Comparison of ENCODE assay signal across 27 cellular contexts in genomic region chr18:73593207-73593606, GRCh38.
"Had no signal": no experiment of that assay in that cellular context is flagged by ENCODE, and none has a peak within 500 bp of the region (broad histone marks: within the 10 kb centered on the region; RNA-seq: fewer than 3 reads in every experiment).

No MANE protein-coding gene starts in this region.

- H3K9me3 ChIP-seq: suprapubic skin, testis, thoracic aorta, thyroid gland, tibial artery, tibial nerve, transverse colon, upper lobe of left lung, upper lobe of right lung, uterus, vagina had no signal

- H3K36me3 Mint-ChIP-seq: stimulated activated effector memory CD8-positive, alpha-beta T cell treated with anti-CD3 and anti-CD28 coated beads, Interleukin-12 subunit alpha, Interleukin-12 subunit beta, amount 100 ng/mL, for 72 hours; stimulated activated memory B cell treated with anti-CD40 and anti-IgM and Interleukin-4, amounts not matched to agents 10 μg/mL and 1 μg/mL and 100 μg/mL, for 72 hours; type B pancreatic cell had no signal

- H3K4me1 Mint-ChIP-seq: stimulated activated effector memory CD8-positive, alpha-beta T cell treated with anti-CD3 and anti-CD28 coated beads, Interleukin-12 subunit alpha, Interleukin-12 subunit beta, amount 100 ng/mL, for 72 hours; stimulated activated memory B cell treated with anti-CD40 and anti-IgM and Interleukin-4, amounts not matched to agents 10 μg/mL and 1 μg/mL and 100 μg/mL, for 72 hours; stimulated activated naive CD8-positive, alpha-beta T cell treated with anti-CD3 and anti-CD28 coated beads, Interleukin-15, amount 100 ng/mL, for 72 hours had no signal

- H3K27me3 Mint-ChIP-seq: stimulated activated memory B cell treated with anti-CD40 and anti-IgM and Interleukin-4, amounts not matched to agents 10 μg/mL and 1 μg/mL and 100 μg/mL, for 72 hours; stimulated activated naive CD8-positive, alpha-beta T cell treated with anti-CD3 and anti-CD28 coated beads, Interleukin-15, amount 100 ng/mL, for 72 hours; stimulated activated naive CD8-positive, alpha-beta T cell treated with anti-CD3 and anti-CD28 coated beads, Interleukin-15, Interleukin-2, amounts not matched to agents 100 ng/mL and 50 ng/mL, for 24 hours; type B pancreatic cell had no signal

- H3K9me3 Mint-ChIP-seq: stimulated activated naive CD8-positive, alpha-beta T cell treated with anti-CD3 and anti-CD28 coated beads, Interleukin-15, Interleukin-2, amounts not matched to agents 100 ng/mL and 50 ng/mL, for 24 hours; type B pancreatic cell had no signal

- H3K27ac ChIP-seq: stomach, suprapubic skin, testis, thoracic aorta, thyroid gland, tibial artery, tibial nerve, transverse colon, upper lobe of left lung, upper lobe of right lung, uterus, vagina had no signal

- H3K27ac Mint-ChIP-seq: stimulated activated effector memory CD8-positive, alpha-beta T cell treated with anti-CD3 and anti-CD28 coated beads, Interleukin-12 subunit alpha, Interleukin-12 subunit beta, amount 100 ng/mL, for 72 hours; stimulated activated memory B cell treated with anti-CD40 and anti-IgM and Interleukin-4, amounts not matched to agents 10 μg/mL and 1 μg/mL and 100 μg/mL, for 72 hours; stimulated activated naive CD8-positive, alpha-beta T cell treated with anti-CD3 and anti-CD28 coated beads, Interleukin-15, amount 100 ng/mL, for 72 hours; stimulated activated naive CD8-positive, alpha-beta T cell treated with anti-CD3 and anti-CD28 coated beads, Interleukin-15, Interleukin-2, amounts not matched to agents 100 ng/mL and 50 ng/mL, for 24 hours; type B pancreatic cell had no signal

- H3K36me3 ChIP-seq: stomach, suprapubic skin, thoracic aorta, thyroid gland, tibial artery, tibial nerve, transverse colon, upper lobe of left lung, upper lobe of right lung, uterus, vagina had no signal

- H3K4me3 ChIP-seq: stomach, suprapubic skin, testis, thoracic aorta, thyroid gland, tibial artery, tibial nerve, transverse colon, upper lobe of left lung, upper lobe of right lung, uterus, vagina had no signal

- ATAC-seq: stimulated activated effector memory CD8-positive, alpha-beta T cell treated with anti-CD3 and anti-CD28 coated beads, Interleukin-12 subunit alpha, Interleukin-12 subunit beta, amount 100 ng/mL, for 72 hours; stimulated activated memory B cell treated with anti-CD40 and anti-IgM and Interleukin-4, amounts not matched to agents 10 μg/mL and 1 μg/mL and 100 μg/mL, for 72 hours; stimulated activated naive CD8-positive, alpha-beta T cell treated with anti-CD3 and anti-CD28 coated beads, Interleukin-15, amount 100 ng/mL, for 72 hours; stimulated activated naive CD8-positive, alpha-beta T cell treated with anti-CD3 and anti-CD28 coated beads, Interleukin-15, Interleukin-2, amounts not matched to agents 100 U/mL and 50 U/mL, for 24 hours; upper lobe of right lung had no signal

- H3K4me3 Mint-ChIP-seq: stimulated activated effector memory CD8-positive, alpha-beta T cell treated with anti-CD3 and anti-CD28 coated beads, Interleukin-12 subunit alpha, Interleukin-12 subunit beta, amount 100 ng/mL, for 72 hours; stimulated activated memory B cell treated with anti-CD40 and anti-IgM and Interleukin-4, amounts not matched to agents 10 μg/mL and 1 μg/mL and 100 μg/mL, for 72 hours; stimulated activated naive CD8-positive, alpha-beta T cell treated with anti-CD3 and anti-CD28 coated beads, Interleukin-15, amount 100 ng/mL, for 72 hours; stimulated activated naive CD8-positive, alpha-beta T cell treated with anti-CD3 and anti-CD28 coated beads, Interleukin-15, Interleukin-2, amounts not matched to agents 100 ng/mL and 50 ng/mL, for 24 hours; type B pancreatic cell had no signal

- H3K27me3 ChIP-seq: stomach, suprapubic skin, testis, thyroid gland, tibial artery, tibial nerve, transverse colon, upper lobe of left lung, upper lobe of right lung, uterus, vagina had no signal

- DNase-seq: stimulated activated CD4-positive, alpha-beta T cell treated with anti-CD3 and anti-CD28 coated beads, Interleukin-2, amount 100 ng/mL, for 48 hours; stimulated activated CD4-positive, alpha-beta T cell treated with anti-CD3 and anti-CD28 coated beads, Interleukin-4, amount 100 ng/mL, for 1 hour; stimulated activated CD4-positive, alpha-beta T cell treated with anti-CD3 and anti-CD28 coated beads, Interleukin-4, amount 100 ng/mL, for 24 hours; stimulated activated CD4-positive, alpha-beta T cell treated with anti-CD3 and anti-CD28 coated beads, Interleukin-4, amount 100 ng/mL, for 4 hours; stimulated activated CD8-positive, alpha-beta memory T cell treated with anti-CD3 and anti-CD28 coated beads, Interleukin-4, amount 100 ng/mL, for 48 hours; stimulated activated naive CD4-positive, alpha-beta T cell; stimulated activated naive CD4-positive, alpha-beta T cell treated with Interleukin-2 at 50 U/mL for 16 hours; stimulated activated naive CD8-positive, alpha-beta T cell treated with anti-CD3 and anti-CD28 coated beads, Interleukin-15, amount 100 ng/mL, for 72 hours; stimulated activated naive CD8-positive, alpha-beta T cell treated with anti-CD3 and anti-CD28 coated beads, Interleukin-15, Interleukin-2, amounts not matched to agents 100 U/mL and 50 U/mL, for 24 hours; stomach; substantia nigra; testis; thyroid gland; tibial artery; transverse colon; trophoblast cell; upper lobe of left lung; upper lobe of right lung; uterus had no signal

- H3K4me1 ChIP-seq: stomach, suprapubic skin, testis, thyroid gland, tibial artery, tibial nerve, transverse colon, upper lobe of left lung, upper lobe of right lung, uterus, vagina had no signal
